10 cellular contexts compared by ENCODE assay signal in the genomic region with DNA sequence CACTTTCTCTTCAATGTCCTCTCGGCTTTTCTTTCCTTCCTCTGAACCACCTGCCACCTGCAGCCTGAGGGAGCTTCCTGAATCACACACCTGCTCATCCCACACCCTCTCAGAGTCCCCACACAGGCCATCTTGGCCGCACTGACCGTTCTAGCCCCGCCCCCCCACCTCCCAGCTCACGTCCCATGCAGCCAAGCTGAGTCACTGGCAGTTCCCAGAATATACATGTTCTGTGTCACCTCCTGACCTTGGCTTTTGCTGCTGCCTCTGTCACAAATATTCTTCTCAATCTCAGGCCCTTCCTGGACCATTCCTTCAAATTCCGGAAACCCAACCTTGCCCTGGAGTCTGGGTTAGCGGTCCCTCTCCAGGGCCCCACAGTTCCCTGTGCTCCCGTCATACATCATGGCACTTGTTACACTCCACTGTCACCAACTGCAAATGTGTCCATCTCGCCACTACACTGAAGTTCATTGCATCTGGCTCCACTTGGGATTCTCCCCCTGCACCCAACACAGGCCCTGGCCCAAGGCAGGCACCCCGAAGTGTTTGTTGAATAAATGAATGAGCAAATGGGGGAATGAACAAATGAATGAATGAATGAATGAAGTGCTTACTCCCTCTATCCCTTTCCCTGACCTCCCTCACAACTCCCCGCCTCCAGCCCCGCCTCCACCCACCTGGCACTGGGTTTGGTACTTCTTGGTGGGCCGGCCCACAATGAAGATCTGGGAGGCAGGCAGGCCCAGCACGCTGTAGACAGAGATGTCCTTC. TPM values are rescaled to one million over a fixed set of nuclear protein-coding genes. Genes with fewer than 3 reads are reported as not detected.
A peak's percentile ranks its signal among the peaks of the same experiment; 100 is the strongest.
DNase-seq lines count a peak whose midpoint lies in the region; ATAC-seq, FAIRE-seq and TF ChIP-seq lines count a peak whose summit lies in the region.
"Had no signal": no experiment of that assay in that cellular context is flagged by ENCODE, and none has a peak within 500 bp of the region (broad histone marks: within the 10 kb centered on the region; RNA-seq: fewer than 3 reads in every experiment).

No MANE protein-coding gene starts in this region.

- no peak for TF ChIP-seq CTCF in RWPE1 (conservative IDR thresholded peaks at IDR 0.05; ENCODE audit: low read depth)
- TF ChIP-seq CTCF in foreskin fibroblast (IDR thresholded peaks at IDR 0.05; ENCODE audit: low read depth, low read length) = no peak
- TF ChIP-seq CTCF in lower leg skin (IDR thresholded peaks at IDR 0.05) = no peak
- TF ChIP-seq CTCF in thyroid gland (IDR thresholded peaks at IDR 0.05) = no peak

- peak; percentile 65 for FAIRE-seq in H54 (lab: Jason Lieb, UNC)

- H3K36me3 ChIP-seq in thyroid gland = no peaks in the 10 kb centered on the region

- CTCF ChIA-PET in RWPE1 (lab: Yijun Ruan, JAX) = no interaction called here

- no peaks in the 10 kb centered on the region for H3K27me3 ChIP-seq in thyroid gland

- TF ChIP-seq POLR2A in H54 (IDR thresholded peaks at IDR 0.05; ENCODE audit: low read depth, low read length) = no peak
- no peak for TF ChIP-seq POLR2A in lower leg skin (IDR thresholded peaks at IDR 0.05)
- no peak for TF ChIP-seq POLR2A in thyroid gland (IDR thresholded peaks at IDR 0.05)

- H3K9me3 ChIP-seq in thyroid gland = no peaks in the 10 kb centered on the region

- H3K4me1 ChIP-seq in thyroid gland = peaks cover 4 to 7% of the 10 kb centered on the region in 2 donors

- H3K27ac ChIP-seq in RWPE1 (peak overlapping the region; percentile 71), thyroid gland (no peak overlapping the region)

- intact Hi-C loops in lower leg skin (cut with DNase I; ENCODE audit: low total_unique reads) (no loop called here), thyroid gland (cut with DNase I) (no loop called here)

- WGBS in lower leg skin, 2 donors = 74% methylated on average over 14 of the region's 14 CpGs
- 76 to 88% methylated on average over 13 to 14 of the region's 14 CpGs for WGBS in thyroid gland, 2 donors

- no peak for ATAC-seq in GM19351 (IDR thresholded peaks at IDR 0.05; ENCODE audit: unreplicated experiment)
- ATAC-seq in GM21619 (IDR thresholded peaks at IDR 0.05; ENCODE audit: unreplicated experiment) = no peak

- H3K4me3 ChIP-seq in foreskin fibroblast (ENCODE audit: low read depth in 1 of 2, low read length in 2 of 2) (no peak overlapping the region), lower leg skin (ENCODE audit: low read depth, poor library complexity, severe bottlenecking) (no peak overlapping the region), thyroid gland (replicated peaks in 1 of 3) (no peak overlapping the region)

- peak; percentile 96 for DNase-seq in H54 (ENCODE audit: insufficient read length, low spot score)
- DNase-seq in RWPE1 (ENCODE audit: low spot score) = peak; percentile 53
- DNase-seq in foreskin fibroblast = peak; percentile 79 to 89
- DNase-seq in renal cortical epithelial cell (ENCODE audit: low read depth) = peak; percentile 78
- no peak for DNase-seq in lower leg skin (ENCODE audit: low spot score in 2 of 2)
- no peak for DNase-seq in thyroid gland
- DNase-seq: activated CD4-positive, alpha-beta memory T cell treated with anti-CD3 and anti-CD28 coated beads for 36 hours had no signal

- POLR2A ChIA-PET in RWPE1 (lab: Yijun Ruan, JAX; ENCODE audit: low non-redundant PET) = no interaction called here

RNA-seq across cellular contexts. Expression of gene PIMREG, which starts 12.8 kb away (rescaled TPM):
- total RNA-seq in renal cortical epithelial cell (0.40 and 17.2 TPM in 2 replicates), lower leg skin (1 to 10 TPM in 1 of 4 donors, under 1 TPM in 3; 0.21 to 2.8 (median 0.84) TPM), thyroid gland (not detected)

RNA-seq across cellular contexts. Expression of gene AIPL1, which starts 22.2 kb away (rescaled TPM):
- total RNA-seq in renal cortical epithelial cell = not detected in 2 replicates
- total RNA-seq in lower leg skin = not detected
- not detected for total RNA-seq in thyroid gland
- total RNA-seq: activated CD4-positive, alpha-beta memory T cell treated with anti-CD3 and anti-CD28 coated beads for 36 hours; subcutaneous adipose tissue had no signal

Comparison
In these comparisons a context has a peak if more than half of its experiments do, and no peak if none do; other contexts are left out.
1. DNase-seq: peak in H54 (single experiment), RWPE1 (single experiment), foreskin fibroblast (2 of 2) and renal cortical epithelial cell (single experiment); none in lower leg skin (0 of 2) and thyroid gland (0 of 2).